ENCODE assay signal across 1 cellular context in the genomic region with DNA sequence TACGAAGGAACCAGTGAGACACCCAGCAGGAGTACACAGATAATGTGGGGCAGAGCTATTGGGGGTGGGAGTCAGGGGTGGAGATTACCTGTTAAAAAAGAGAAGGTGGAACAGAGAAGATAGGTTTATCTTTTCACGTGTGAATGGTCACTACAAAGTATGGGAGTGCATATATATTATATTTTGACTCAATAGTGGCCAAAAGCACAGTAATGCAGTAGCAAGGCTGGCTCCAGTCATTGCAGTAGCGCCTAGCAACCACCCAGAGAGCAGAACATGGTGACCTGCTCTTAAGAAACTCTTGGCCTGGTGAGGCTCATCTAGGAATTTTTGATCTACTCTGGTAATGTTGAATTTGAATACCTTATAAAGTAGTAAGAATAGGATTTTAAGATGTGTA.
TF ChIP-seq lines count a peak whose summit lies in the region.

No MANE protein-coding gene starts in this region.

TF ChIP-seq in GM23338, 12 proteins besides CTCF, POLR2A, EP300 and RAD21:
- TF ChIP-seq, protein P1, sequence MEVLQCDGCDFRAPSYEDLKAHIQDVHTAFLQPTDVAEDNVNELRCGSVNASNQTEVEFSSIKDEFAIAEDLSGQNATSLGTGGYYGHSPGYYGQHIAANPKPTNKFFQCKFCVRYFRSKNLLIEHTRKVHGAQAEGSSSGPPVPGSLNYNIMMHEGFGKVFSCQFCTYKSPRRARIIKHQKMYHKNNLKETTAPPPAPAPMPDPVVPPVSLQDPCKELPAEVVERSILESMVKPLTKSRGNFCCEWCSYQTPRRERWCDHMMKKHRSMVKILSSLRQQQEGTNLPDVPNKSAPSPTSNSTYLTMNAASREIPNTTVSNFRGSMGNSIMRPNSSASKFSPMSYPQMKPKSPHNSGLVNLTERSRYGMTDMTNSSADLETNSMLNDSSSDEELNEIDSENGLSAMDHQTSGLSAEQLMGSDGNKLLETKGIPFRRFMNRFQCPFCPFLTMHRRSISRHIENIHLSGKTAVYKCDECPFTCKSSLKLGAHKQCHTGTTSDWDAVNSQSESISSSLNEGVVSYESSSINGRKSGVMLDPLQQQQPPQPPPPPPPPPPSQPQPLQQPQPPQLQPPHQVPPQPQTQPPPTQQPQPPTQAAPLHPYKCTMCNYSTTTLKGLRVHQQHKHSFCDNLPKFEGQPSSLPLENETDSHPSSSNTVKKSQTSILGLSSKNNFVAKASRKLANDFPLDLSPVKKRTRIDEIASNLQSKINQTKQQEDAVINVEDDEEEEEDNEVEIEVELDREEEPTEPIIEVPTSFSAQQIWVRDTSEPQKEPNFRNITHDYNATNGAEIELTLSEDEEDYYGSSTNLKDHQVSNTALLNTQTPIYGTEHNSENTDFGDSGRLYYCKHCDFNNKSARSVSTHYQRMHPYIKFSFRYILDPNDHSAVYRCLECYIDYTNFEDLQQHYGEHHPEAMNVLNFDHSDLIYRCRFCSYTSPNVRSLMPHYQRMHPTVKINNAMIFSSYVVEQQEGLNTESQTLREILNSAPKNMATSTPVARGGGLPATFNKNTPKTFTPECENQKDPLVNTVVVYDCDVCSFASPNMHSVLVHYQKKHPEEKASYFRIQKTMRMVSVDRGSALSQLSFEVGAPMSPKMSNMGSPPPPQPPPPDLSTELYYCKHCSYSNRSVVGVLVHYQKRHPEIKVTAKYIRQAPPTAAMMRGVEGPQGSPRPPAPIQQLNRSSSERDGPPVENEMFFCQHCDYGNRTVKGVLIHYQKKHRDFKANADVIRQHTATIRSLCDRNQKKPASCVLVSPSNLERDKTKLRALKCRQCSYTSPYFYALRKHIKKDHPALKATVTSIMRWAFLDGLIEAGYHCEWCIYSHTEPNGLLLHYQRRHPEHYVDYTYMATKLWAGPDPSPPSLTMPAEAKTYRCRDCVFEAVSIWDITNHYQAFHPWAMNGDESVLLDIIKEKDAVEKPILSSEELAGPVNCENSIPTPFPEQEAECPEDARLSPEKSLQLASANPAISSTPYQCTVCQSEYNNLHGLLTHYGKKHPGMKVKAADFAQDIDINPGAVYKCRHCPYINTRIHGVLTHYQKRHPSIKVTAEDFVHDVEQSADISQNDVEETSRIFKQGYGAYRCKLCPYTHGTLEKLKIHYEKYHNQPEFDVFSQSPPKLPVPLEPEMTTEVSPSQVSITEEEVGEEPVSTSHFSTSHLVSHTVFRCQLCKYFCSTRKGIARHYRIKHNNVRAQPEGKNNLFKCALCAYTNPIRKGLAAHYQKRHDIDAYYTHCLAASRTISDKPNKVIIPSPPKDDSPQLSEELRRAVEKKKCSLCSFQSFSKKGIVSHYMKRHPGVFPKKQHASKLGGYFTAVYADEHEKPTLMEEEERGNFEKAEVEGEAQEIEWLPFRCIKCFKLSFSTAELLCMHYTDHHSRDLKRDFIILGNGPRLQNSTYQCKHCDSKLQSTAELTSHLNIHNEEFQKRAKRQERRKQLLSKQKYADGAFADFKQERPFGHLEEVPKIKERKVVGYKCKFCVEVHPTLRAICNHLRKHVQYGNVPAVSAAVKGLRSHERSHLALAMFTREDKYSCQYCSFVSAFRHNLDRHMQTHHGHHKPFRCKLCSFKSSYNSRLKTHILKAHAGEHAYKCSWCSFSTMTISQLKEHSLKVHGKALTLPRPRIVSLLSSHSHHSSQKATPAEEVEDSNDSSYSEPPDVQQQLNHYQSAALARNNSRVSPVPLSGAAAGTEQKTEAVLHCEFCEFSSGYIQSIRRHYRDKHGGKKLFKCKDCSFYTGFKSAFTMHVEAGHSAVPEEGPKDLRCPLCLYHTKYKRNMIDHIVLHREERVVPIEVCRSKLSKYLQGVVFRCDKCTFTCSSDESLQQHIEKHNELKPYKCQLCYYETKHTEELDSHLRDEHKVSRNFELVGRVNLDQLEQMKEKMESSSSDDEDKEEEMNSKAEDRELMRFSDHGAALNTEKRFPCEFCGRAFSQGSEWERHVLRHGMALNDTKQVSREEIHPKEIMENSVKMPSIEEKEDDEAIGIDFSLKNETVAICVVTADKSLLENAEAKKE (CRISPR knock-in tag; IDR thresholded peaks at IDR 0.05), result no peak
